ENCODE assay signal across 14 cellular contexts in genomic region chr3:13518516-13519351, GRCh38. TPM values are rescaled to one million over a fixed set of nuclear protein-coding genes. Genes with fewer than 3 reads are reported as not detected.
DNase-seq lines count a peak whose midpoint lies in the region; ATAC-seq and TF ChIP-seq lines count a peak whose summit lies in the region.
"Had no signal": no experiment of that assay in that cellular context is flagged by ENCODE, and none has a peak within 500 bp of the region (broad histone marks: within the 10 kb centered on the region; RNA-seq: fewer than 3 reads in every experiment).

No MANE protein-coding gene starts in this region.

- peaks cover 0 to 14% (median 6%) of the 10 kb centered on the region in 11 donors for H3K9me3 Mint-ChIP-seq in naive thymus-derived CD4-positive, alpha-beta T cell
- H3K9me3 Mint-ChIP-seq in stimulated activated memory B cell treated with anti-CD40 and anti-IgM and Interleukin-4, amounts not matched to agents 10 μg/mL and 1 μg/mL and 100 μg/mL, for 72 hours = peaks cover 5% of the 10 kb centered on the region

- H3K9me3 ChIP-seq in naive thymus-derived CD4-positive, alpha-beta T cell (ENCODE audit: control insufficient read depth in 2 of 3, low read length in 3 of 3) = no peaks in the 10 kb centered on the region
- H3K9me3 ChIP-seq in thyroid gland = no peaks in the 10 kb centered on the region
- H3K9me3 ChIP-seq: MG63 had no signal

- DNase-seq in RPMI7951 (ENCODE audit: low read depth) (peak; percentile 88), fibroblast of pulmonary artery (ENCODE audit: low read depth) (peak; percentile 33), thyroid gland (peak; percentile 85 to 89), GDM1 (lab: John Stamatoyannopoulos, UW) (no peak), A172 (ENCODE audit: low spot score) (no peak), NCI-H2196 (lab: John Stamatoyannopoulos, UW; ENCODE audit: unreplicated experiment) (no peak)
- DNase-seq in naive thymus-derived CD4-positive, alpha-beta T cell = no peak
- DNase-seq: activated CD4-positive, CD25-positive, alpha-beta regulatory T cell; glutamatergic neuron; MG63; NCI-H526 treated with DMSO at 0.1 percent for 48 hours had no signal

- H3K27me3 ChIP-seq in naive thymus-derived CD4-positive, alpha-beta T cell (ENCODE audit: control insufficient read depth in 2 of 2, insufficient read depth in 2 of 2, low read length in 2 of 2) = no peaks in the 10 kb centered on the region
- no peaks in the 10 kb centered on the region for H3K27me3 ChIP-seq in thyroid gland
- H3K27me3 ChIP-seq: MG63 had no signal

- H3K27ac Mint-ChIP-seq in naive thymus-derived CD4-positive, alpha-beta T cell = no peak overlapping the region
- H3K27ac Mint-ChIP-seq in stimulated activated memory B cell treated with anti-CD40 and anti-IgM and Interleukin-4, amounts not matched to agents 10 μg/mL and 1 μg/mL and 100 μg/mL, for 72 hours = no peak overlapping the region

- H3K36me3 ChIP-seq in naive thymus-derived CD4-positive, alpha-beta T cell (ENCODE audit: control insufficient read depth in 2 of 3, insufficient read depth in 3 of 3, low read length in 3 of 3) = no peaks in the 10 kb centered on the region
- no peaks in the 10 kb centered on the region for H3K36me3 ChIP-seq in thyroid gland
- H3K36me3 ChIP-seq: MG63 had no signal

- no peaks in the 10 kb centered on the region for H3K4me1 ChIP-seq in naive thymus-derived CD4-positive, alpha-beta T cell (ENCODE audit: control insufficient read depth in 2 of 2, insufficient read depth in 2 of 2, low read length in 2 of 2)
- peaks cover 0 to 10% of the 10 kb centered on the region in 2 donors for H3K4me1 ChIP-seq in thyroid gland

- H3K36me3 Mint-ChIP-seq in naive thymus-derived CD4-positive, alpha-beta T cell = no peaks in the 10 kb centered on the region
- no peaks in the 10 kb centered on the region for H3K36me3 Mint-ChIP-seq in stimulated activated memory B cell treated with anti-CD40 and anti-IgM and Interleukin-4, amounts not matched to agents 10 μg/mL and 1 μg/mL and 100 μg/mL, for 72 hours

- CTCF ChIA-PET in naive thymus-derived CD4-positive, alpha-beta T cell (lab: Charles Lee) = no interaction called here

- H3K27ac ChIP-seq in naive thymus-derived CD4-positive, alpha-beta T cell (ENCODE audit: low read depth, low read length) = no peak overlapping the region
- H3K27ac ChIP-seq in thyroid gland = peak overlapping the region; percentile 1 to 51 (median 28)
- H3K27ac ChIP-seq: SK-N-MC had no signal

- TF ChIP-seq CTCF in fibroblast of pulmonary artery (IDR thresholded peaks at IDR 0.05; ENCODE audit: low read length, missing control alignments) (no peak), thyroid gland (IDR thresholded peaks at IDR 0.05) (no peak)

- no peak for TF ChIP-seq POLR2A in thyroid gland (IDR thresholded peaks at IDR 0.05)

- no peak overlapping the region for H3K4me3 Mint-ChIP-seq in naive thymus-derived CD4-positive, alpha-beta T cell
- no peak overlapping the region for H3K4me3 Mint-ChIP-seq in stimulated activated memory B cell treated with anti-CD40 and anti-IgM and Interleukin-4, amounts not matched to agents 10 μg/mL and 1 μg/mL and 100 μg/mL, for 72 hours

- intact Hi-C loops in naive thymus-derived CD4-positive, alpha-beta T cell (cut with micrococcal nuclease) = no loop called here
- intact Hi-C loops in thyroid gland (cut with DNase I) = no loop called here

- POLR2A ChIA-PET in naive thymus-derived CD4-positive, alpha-beta T cell (lab: Charles Lee) = no interaction called here

- 28 to 63% methylated on average over 13 to 16 of the region's 23 CpGs for WGBS in thyroid gland, 2 donors

- ATAC-seq in naive thymus-derived CD4-positive, alpha-beta T cell = peak; percentile 22
- ATAC-seq in stimulated activated memory B cell treated with anti-CD40 and anti-IgM and Interleukin-4, amounts not matched to agents 10 μg/mL and 1 μg/mL and 100 μg/mL, for 72 hours = no peak

- H3K27me3 Mint-ChIP-seq in naive thymus-derived CD4-positive, alpha-beta T cell = peaks cover 0 to 4% (median 0%) of the 10 kb centered on the region in 5 donors
- peaks cover 16% of the 10 kb centered on the region for H3K27me3 Mint-ChIP-seq in stimulated activated memory B cell treated with anti-CD40 and anti-IgM and Interleukin-4, amounts not matched to agents 10 μg/mL and 1 μg/mL and 100 μg/mL, for 72 hours

- no peak overlapping the region for H3K4me3 ChIP-seq in fibroblast of pulmonary artery (replicated peaks; ENCODE audit: low read depth, low read length)
- H3K4me3 ChIP-seq in naive thymus-derived CD4-positive, alpha-beta T cell (ENCODE audit: low read length) = no peak overlapping the region
- no peak overlapping the region for H3K4me3 ChIP-seq in thyroid gland (replicated peaks in 1 of 3)
- H3K4me3 ChIP-seq: MG63, SK-N-MC, smooth muscle cell had no signal

- no peaks in the 10 kb centered on the region for H3K4me1 Mint-ChIP-seq in naive thymus-derived CD4-positive, alpha-beta T cell
- H3K4me1 Mint-ChIP-seq in stimulated activated memory B cell treated with anti-CD40 and anti-IgM and Interleukin-4, amounts not matched to agents 10 μg/mL and 1 μg/mL and 100 μg/mL, for 72 hours = no peaks in the 10 kb centered on the region

RNA-seq across cellular contexts. Expression of gene FBLN2, which starts 30.2 kb away (rescaled TPM):
- 52.7 and 55.9 TPM in 2 replicates for total RNA-seq in RPMI7951 (2014; rRNA removed; shearing (Covaris generic))
- total RNA-seq in naive thymus-derived CD4-positive, alpha-beta T cell = 1 to 10 TPM in 1 of 5 experiments, under 1 TPM in 1, not detected in 3; 0.11 to 1.5 TPM
- polyA plus RNA-seq in naive thymus-derived CD4-positive, alpha-beta T cell = not detected
- 100 to 1,000 TPM in 1 of 4 donors, 10 to 100 TPM in 3; 75.7 to 159 (median 89.8) TPM for total RNA-seq in thyroid gland
- 0.07 and 0.41 TPM in 2 replicates for total RNA-seq in A172 (2014; rRNA removed; shearing (Covaris generic))

RNA-seq across cellular contexts. Expression of gene HDAC11, which starts 38.6 kb away (rescaled TPM):
- total RNA-seq in RPMI7951 (2014; rRNA removed; shearing (Covaris generic)) = 9.4 and 16.0 TPM in 2 replicates
- total RNA-seq in naive thymus-derived CD4-positive, alpha-beta T cell = 1 to 10 TPM; 1.2 to 8.0 (median 7.3) TPM
- polyA plus RNA-seq in naive thymus-derived CD4-positive, alpha-beta T cell = 1 to 10 TPM; 4.5 to 6.3 TPM
- 10 to 100 TPM; 18.8 to 47.5 (median 30.8) TPM for total RNA-seq in thyroid gland
- total RNA-seq in A172 (2014; rRNA removed; shearing (Covaris generic)) = 16.7 and 17.4 TPM in 2 replicates

Comparison
In these comparisons a context has a peak if more than half of its experiments do, and no peak if none do; other contexts are left out.
1. DNase-seq: peak in RPMI7951 (single experiment), fibroblast of pulmonary artery (single experiment) and thyroid gland (2 of 2); none in naive thymus-derived CD4-positive, alpha-beta T cell (0 of 9), GDM1 (single experiment), A172 (single experiment) and NCI-H2196 (single experiment).
2. RNA of gene FBLN2, which starts 30.2 kb away (total RNA-seq): 75.7 to 159 TPM in thyroid gland and 52.7 to 55.9 TPM in RPMI7951; 0.11 to 1.5 TPM in naive thymus-derived CD4-positive, alpha-beta T cell and 0.07 to 0.41 TPM in A172; every median in the first group is over 10 times any median in the second.